In genomic region chr1:203636306-203636705, GRCh38 we compare ENCODE assay signal across 15 cellular contexts. TPM values are rescaled to one million over a fixed set of nuclear protein-coding genes. Genes with fewer than 3 reads are reported as not detected.
DNase-seq lines count a peak whose midpoint lies in the region; ATAC-seq, FAIRE-seq and TF ChIP-seq lines count a peak whose summit lies in the region.
"Had no signal": no experiment of that assay in that cellular context is flagged by ENCODE, and none has a peak within 500 bp of the region (broad histone marks: within the 10 kb centered on the region; RNA-seq: fewer than 3 reads in every experiment).

No MANE protein-coding gene starts in this region.

- CTCF ChIA-PET in endothelial cell of umbilical vein (lab: Charles Lee): no interaction called here

- peaks cover 15% of the 10 kb centered on the region for H3K79me2 ChIP-seq in endothelial cell of umbilical vein (ENCODE audit: control insufficient read depth, insufficient read depth, low read length)

- H3K36me3 ChIP-seq in endothelial cell of umbilical vein (ENCODE audit: control insufficient read depth in 2 of 2, extremely low read depth in 1 of 2, insufficient read depth in 2 of 2, low read length in 2 of 2) (peaks cover 0 to 3% of the 10 kb centered on the region in 2 experiments), muscle layer of colon (ENCODE audit: insufficient read depth, low read length) (peaks cover 44% of the 10 kb centered on the region), uterus (no peaks in the 10 kb centered on the region), prostate gland (no peaks in the 10 kb centered on the region)

- POLR2A ChIA-PET in endothelial cell of umbilical vein (lab: Charles Lee): no interaction called here

- H2AFZ ChIP-seq in endothelial cell of umbilical vein (ENCODE audit: low read depth, low read length): no peak overlapping the region

- dilution Hi-C loops in endothelial cell of umbilical vein (cut with MboI; ENCODE audit: extremely low pct_ligation_motif_present, low sequenced_read_pairs): no loop called here

- H3K4me3 ChIP-seq in endothelial cell of umbilical vein (replicated peaks in 1 of 3; ENCODE audit: insufficient read depth in 1 of 3, low read depth in 1 of 3, low read length in 3 of 3) (no peak overlapping the region), muscle layer of colon (ENCODE audit: low read depth in 1 of 2, low read length in 2 of 2) (no peak overlapping the region), uterus (no peak overlapping the region), prostate gland (no peak overlapping the region)
- H3K4me3 ChIP-seq: lung had no signal

- H3K4me1 ChIP-seq in endothelial cell of umbilical vein (ENCODE audit: control insufficient read depth, extremely low read depth, insufficient read depth, low read length) (peaks cover 39% of the 10 kb centered on the region), muscle layer of colon (ENCODE audit: insufficient read depth, low read length) (peaks cover 84% of the 10 kb centered on the region), uterus (peaks cover 28 to 40% of the 10 kb centered on the region in 2 donors), prostate gland (replicated peaks) (no peaks in the 10 kb centered on the region)

- DNase-seq in left cardiac atrium: peak; percentile 55
- DNase-seq in left ventricle myocardium superior: no peak
- peak; percentile 26 for DNase-seq in endothelial cell of umbilical vein (ENCODE audit: low read depth, low spot score)
- peak; percentile 40 to 50 for DNase-seq in uterus
- no peak for DNase-seq in prostate gland (ENCODE audit: low spot score)
- DNase-seq in DMS79 (lab: John Stamatoyannopoulos, UW): no peak
- DNase-seq: activated T-cell treated with anti-CD3 and anti-CD28 coated beads, Interleukin-2, amount 50 U/mL, for 1 hour; DMS79 treated with DMSO at 0.1 percent for 48 hours; KBM-7; NCI-H2081 had no signal

- no peak for TF ChIP-seq POLR2A in endothelial cell of umbilical vein (IDR thresholded peaks at IDR 0.05; ENCODE audit: low read depth, low read length)
- no peak for TF ChIP-seq POLR2A in uterus (IDR thresholded peaks at IDR 0.05)
- TF ChIP-seq POLR2A in prostate gland (IDR thresholded peaks at IDR 0.05): no peak

- intact Hi-C loops in left cardiac atrium (cut with DNase I): no loop called here
- intact Hi-C loops in left ventricle myocardium superior (cut with micrococcal nuclease): no loop called here
- intact Hi-C loops in endothelial cell of umbilical vein (cut with micrococcal nuclease): no loop called here
- intact Hi-C loops in uterus (cut with DNase I; ENCODE audit: low total_unique reads): no loop called here
- intact Hi-C loops in prostate gland (cut with DNase I): no loop called here

- ATAC-seq in left cardiac atrium (no peak), left ventricle myocardium superior (no peak), GM21360 (IDR thresholded peaks at IDR 0.05; ENCODE audit: unreplicated experiment) (no peak)

- no peak for FAIRE-seq in endothelial cell of umbilical vein (lab: Jason Lieb, UNC)
- FAIRE-seq: RCC 7860 had no signal

- H3K9ac ChIP-seq in endothelial cell of umbilical vein (replicated peaks; ENCODE audit: extremely low read depth, insufficient read depth, low read length): no peak overlapping the region
- peak overlapping the region; percentile 4 for H3K9ac ChIP-seq in muscle layer of colon (ENCODE audit: low read length)

- H3K27ac ChIP-seq in endothelial cell of umbilical vein (ENCODE audit: insufficient read depth, low read depth, low read length): no peak overlapping the region
- peak overlapping the region; percentile 85 for H3K27ac ChIP-seq in muscle layer of colon (ENCODE audit: low read depth, low read length)
- peak overlapping the region; percentile 80 to 98 for H3K27ac ChIP-seq in uterus
- H3K27ac ChIP-seq in prostate gland: no peak overlapping the region
- H3K27ac ChIP-seq: VCaP had no signal

- BruUV-seq in endothelial cell of umbilical vein (replicated peaks; lab: Mats Ljungman, UMichigan): no TSS peak

- 34% methylated on average over 7 of the region's 7 CpGs for WGBS in prostate gland

- H3K27me3 ChIP-seq in endothelial cell of umbilical vein (ENCODE audit: control insufficient read depth in 2 of 2, insufficient read depth in 2 of 2, low read length in 2 of 2) (no peaks in the 10 kb centered on the region), muscle layer of colon (ENCODE audit: control insufficient read depth in 1 of 2, insufficient read depth in 2 of 2, low read length in 2 of 2) (no peaks in the 10 kb centered on the region), uterus (no peaks in the 10 kb centered on the region), prostate gland (replicated peaks; ENCODE audit: insufficient read depth) (no peaks in the 10 kb centered on the region)

- no peaks in the 10 kb centered on the region for H3K9me1 ChIP-seq in endothelial cell of umbilical vein (replicated peaks; ENCODE audit: control insufficient read depth, extremely low read depth, insufficient read depth, low read length)

- TF ChIP-seq CTCF in endothelial cell of umbilical vein (IDR thresholded peaks at IDR 0.05; ENCODE audit: extremely low read depth in 1 of 2, insufficient read depth in 1 of 2, low read depth in 1 of 2, low read length in 2 of 2): no peak
- no peak for TF ChIP-seq CTCF in uterus (IDR thresholded peaks at IDR 0.05)
- TF ChIP-seq CTCF in prostate gland (IDR thresholded peaks at IDR 0.05): no peak

- H4K20me1 ChIP-seq in endothelial cell of umbilical vein (replicated peaks; ENCODE audit: control insufficient read depth, extremely low read depth, insufficient read depth, low read length): no peaks in the 10 kb centered on the region

- H3K4me2 ChIP-seq in endothelial cell of umbilical vein (ENCODE audit: insufficient read depth, low read length): no peak overlapping the region

- H3K9me3 ChIP-seq in endothelial cell of umbilical vein (replicated peaks; ENCODE audit: control insufficient read depth, insufficient read depth, low read length) (no peaks in the 10 kb centered on the region), muscle layer of colon (ENCODE audit: low read length) (no peaks in the 10 kb centered on the region), uterus (no peaks in the 10 kb centered on the region), prostate gland (no peaks in the 10 kb centered on the region)

TF ChIP-seq in endothelial cell of umbilical vein, 7 proteins besides CTCF, POLR2A, EP300 and RAD21:
- no peak for TF ChIP-seq POLR2AphosphoS5 (IDR thresholded peaks at IDR 0.05; ENCODE audit: insufficient read depth, low read depth, low read length)
- no peak for TF ChIP-seq MAX (IDR thresholded peaks at IDR 0.05; ENCODE audit: insufficient read depth, insufficient read length)
- no peak for TF ChIP-seq FOS (IDR thresholded peaks at IDR 0.05; ENCODE audit: borderline replicate concordance, insufficient read depth, low read length)
- TF ChIP-seq GATA2 (IDR thresholded peaks at IDR 0.05; ENCODE audit: insufficient read depth, insufficient read length, low read depth, low read length): no peak
- TF ChIP-seq EZH2 (IDR thresholded peaks at IDR 0.05; ENCODE audit: borderline replicate concordance, low read depth, low read length, severe bottlenecking): no peak
- no peak for TF ChIP-seq JUN (IDR thresholded peaks at IDR 0.05; ENCODE audit: borderline replicate concordance, insufficient read depth, insufficient read length, low read depth)
- TF ChIP-seq MYC (IDR thresholded peaks at IDR 0.05; ENCODE audit: low read depth, low read length): no peak

RNA-seq across cellular contexts. Expression of gene ATP2B4, which starts 9.7 kb away (rescaled TPM):
- total RNA-seq in left cardiac atrium (100 to 1,000 TPM in 1 of 2 donors, 10 to 100 TPM in 1; 81.4 to 102 TPM), left ventricle myocardium superior (69.5 TPM), endothelial cell of umbilical vein (45.7 and 59.7 TPM in 2 replicates), uterus (100 to 1,000 TPM in 3 of 4 donors, 10 to 100 TPM in 1; 82.6 to 464 (median 215) TPM), prostate gland (100 to 1,000 TPM in 1 of 2 donors, 10 to 100 TPM in 1; 31.7 to 127 TPM)
- 31.2 and 31.7 TPM in 2 replicates for polyA plus RNA-seq in endothelial cell of umbilical vein
- polyA plus RNA-seq in endothelial cell of umbilical vein (2011; cell fraction: cytosol; rRNA removed): 25.8 and 28.6 TPM in 2 replicates
- polyA plus RNA-seq in endothelial cell of umbilical vein (2011; cell fraction: nucleus; rRNA removed): 61.2 and 68.7 TPM in 2 replicates
- polyA plus RNA-seq in endothelial cell of umbilical vein (2012): 42.2 and 49.4 TPM in 2 replicates
- polyA minus RNA-seq in endothelial cell of umbilical vein: 134 and 153 TPM in 2 replicates
- polyA minus RNA-seq in endothelial cell of umbilical vein (2011; cell fraction: cytosol; rRNA and poly(A)+ RNA removed): 57.6 TPM
- polyA minus RNA-seq in endothelial cell of umbilical vein (2011; cell fraction: nucleus; rRNA and poly(A)+ RNA removed): 51.0 and 79.7 TPM in 2 replicates

Comparison
In these comparisons a context has a peak if more than half of its experiments do, and no peak if none do; other contexts are left out.
1. DNase-seq: peak in left cardiac atrium (single experiment), endothelial cell of umbilical vein (single experiment) and uterus (2 of 2); none in left ventricle myocardium superior (single experiment), prostate gland (single experiment) and DMS79 (single experiment).
2. H3K27ac ChIP-seq: peak in muscle layer of colon (single experiment) and uterus (2 of 2); none in endothelial cell of umbilical vein (single experiment) and prostate gland (0 of 2).